In genomic region chr11:119334173-119334930, GRCh38 we compare ENCODE assay signal across 8 cellular contexts. TPM values are rescaled to one million over a fixed set of nuclear protein-coding genes. Genes with fewer than 3 reads are reported as not detected.
A peak's percentile ranks its signal among the peaks of the same experiment; 100 is the strongest.
DNase-seq lines count a peak whose midpoint lies in the region; ATAC-seq and TF ChIP-seq lines count a peak whose summit lies in the region.

TSS of gene RNF26 (plus strand) at chr11:119334527. CDS start at chr11:119335123, 596 bp downstream.

- H3K36me3 Mint-ChIP-seq in T-helper 1 cell treated with Interleukin-12 subunit alpha and Interleukin-12 subunit beta and Interleukin-4 antibody, amounts not matched to agents 30 μg/mL and 1 μg/mL, for 36 hours (ENCODE audit: low read depth), result peaks cover 6% of the 10 kb centered on the region
- peaks cover 3% of the 10 kb centered on the region for H3K36me3 Mint-ChIP-seq in progenitor cell of endocrine pancreas (ENCODE audit: insufficient read depth)

- peaks cover 55% of the 10 kb centered on the region for H3K4me1 ChIP-seq in left ventricle myocardium inferior

- peak; percentile 97 for ATAC-seq in HG02884 (IDR thresholded peaks at IDR 0.05; ENCODE audit: unreplicated experiment)

- intact Hi-C loops in left ventricle myocardium inferior (cut with micrococcal nuclease), result no loop called here

- H3K4me3 Mint-ChIP-seq in T-helper 1 cell treated with Interleukin-12 subunit alpha and Interleukin-12 subunit beta and Interleukin-4 antibody, amounts not matched to agents 30 μg/mL and 1 μg/mL, for 36 hours, result peak within 1 kb of the TSS; percentile 97
- H3K4me3 Mint-ChIP-seq in progenitor cell of endocrine pancreas (ENCODE audit: low read depth), result peak within 1 kb of the TSS; percentile 95

- H3K9me3 ChIP-seq in left ventricle myocardium inferior (replicated peaks), result no peaks in the 10 kb centered on the region

- H3K27me3 Mint-ChIP-seq in T-helper 1 cell treated with Interleukin-12 subunit alpha and Interleukin-12 subunit beta and Interleukin-4 antibody, amounts not matched to agents 30 μg/mL and 1 μg/mL, for 36 hours (ENCODE audit: low read depth), result peaks cover 29% of the 10 kb centered on the region
- H3K27me3 Mint-ChIP-seq in progenitor cell of endocrine pancreas, result peaks cover 15% of the 10 kb centered on the region

- TF ChIP-seq CTCF in GM13977 (IDR thresholded peaks at IDR 0.05; ENCODE audit: extremely low read depth, insufficient read depth, missing control alignments) (no peak), left ventricle myocardium inferior (IDR thresholded peaks at IDR 0.05; ENCODE audit: borderline replicate concordance) (no peak), progenitor cell of endocrine pancreas (IDR thresholded peaks at IDR 0.05; ENCODE audit: unreplicated experiment) (no peak)

- DNase-seq in GM13977 (ENCODE audit: low spot score) (peak; percentile 99), NCI-H1694 (lab: John Stamatoyannopoulos, UW) (peak; percentile 87), amygdala (lab: John Stamatoyannopoulos, UW) (peak in 55 of 56 donors; percentile 62 to 99 (median 93)), left ventricle myocardium inferior (peak; percentile 91), progenitor cell of endocrine pancreas (ENCODE audit: low spot score, unreplicated experiment) (peak; percentile 85), ureter (ENCODE audit: low spot score) (peak; percentile 98)

- peaks cover 29% of the 10 kb centered on the region for H3K4me1 Mint-ChIP-seq in T-helper 1 cell treated with Interleukin-12 subunit alpha and Interleukin-12 subunit beta and Interleukin-4 antibody, amounts not matched to agents 30 μg/mL and 1 μg/mL, for 36 hours (ENCODE audit: low read depth)
- H3K4me1 Mint-ChIP-seq in progenitor cell of endocrine pancreas (ENCODE audit: low read depth), result peaks cover 9% of the 10 kb centered on the region

- peak within 1 kb of the TSS; percentile 97 for H3K4me3 ChIP-seq in left ventricle myocardium inferior

- in situ Hi-C loops in GM13977 (cut with MboI; ENCODE audit: low pct_unique_long_range_greater_than_20kb, low sequenced_read_pairs, unreplicated experiment), result no loop called here

- H3K27me3 ChIP-seq in left ventricle myocardium inferior (ENCODE audit: low read depth), result no peaks in the 10 kb centered on the region

- H3K27ac ChIP-seq in left ventricle myocardium inferior (replicated peaks), result peak within 1 kb of the TSS; percentile 90

- peaks cover 5% of the 10 kb centered on the region for H3K36me3 ChIP-seq in left ventricle myocardium inferior

- H3K9me3 Mint-ChIP-seq in T-helper 1 cell treated with Interleukin-12 subunit alpha and Interleukin-12 subunit beta and Interleukin-4 antibody, amounts not matched to agents 30 μg/mL and 1 μg/mL, for 36 hours, result no peaks in the 10 kb centered on the region
- H3K9me3 Mint-ChIP-seq in progenitor cell of endocrine pancreas (ENCODE audit: low read depth), result no peaks in the 10 kb centered on the region

- peak within 1 kb of the TSS; percentile 94 for H3K27ac Mint-ChIP-seq in T-helper 1 cell treated with Interleukin-12 subunit alpha and Interleukin-12 subunit beta and Interleukin-4 antibody, amounts not matched to agents 30 μg/mL and 1 μg/mL, for 36 hours
- peak within 1 kb of the TSS; percentile 98 for H3K27ac Mint-ChIP-seq in progenitor cell of endocrine pancreas

RNA-seq across cellular contexts. Expression of gene RNF26, which starts in this region (rescaled TPM):
- total RNA-seq in left ventricle myocardium inferior, result 14.0 TPM
- 30.3 and 34.2 TPM in 2 replicates for total RNA-seq in progenitor cell of endocrine pancreas
- 23.1 TPM for total RNA-seq in ureter

Comparison
In these comparisons a context has a peak if more than half of its experiments do, and no peak if none do; other contexts are left out.
1. Peak in every context shown above with its lines: DNase-seq, ATAC-seq, H3K4me3 ChIP-seq and H3K27ac ChIP-seq.